In genomic region chr13:20676213-20676612, GRCh38 we compare ENCODE assay signal across 29 cellular contexts. TPM values are rescaled to one million over a fixed set of nuclear protein-coding genes. Genes with fewer than 3 reads are reported as not detected.
"Had no signal": no experiment of that assay in that cellular context is flagged by ENCODE, and none has a peak within 500 bp of the region (broad histone marks: within the 10 kb centered on the region; RNA-seq: fewer than 3 reads in every experiment).

No MANE protein-coding gene starts in this region.

- ATAC-seq: activated CD8-positive, alpha-beta T cell treated with anti-CD3 and anti-CD28 coated beads, Interleukin-2, amount 10 ng/mL, durations not matched to agents 7 days and 5 days; activated naive CD4-positive, alpha-beta T cell treated with anti-CD3 and anti-CD28 coated beads, Interleukin-2, amount 50 U/mL, for 72 hours; body of pancreas; Right ventricle myocardium inferior; SK-N-SH treated with all-trans-retinoic acid at 6 μM for 48 hours; T-cell had no signal

- H3K27ac ChIP-seq: adrenal gland, body of pancreas, breast epithelium, PC-9, RWPE1 had no signal

- H3K9me3 ChIP-seq: adrenal gland, body of pancreas, breast epithelium had no signal

- H3K36me3 ChIP-seq: adrenal gland, breast epithelium had no signal

- H3K4me3 ChIP-seq: adrenal gland, body of pancreas, breast epithelium, PC-9 had no signal

- DNase-seq: activated CD4-positive, alpha-beta T cell treated with anti-CD3 and anti-CD28 coated beads, Interleukin-2, amount 10 ng/mL, durations not matched to agents 7 days and 5 days; activated CD4-positive, alpha-beta T cell treated with anti-CD3 and anti-CD28 coated beads, Interleukin-2, amount 50 U/mL, for 48 hours; activated CD8-positive, alpha-beta T cell treated with anti-CD3 and anti-CD28 coated beads, Interleukin-2, amount 10 ng/mL, durations not matched to agents 7 days and 5 days; activated gamma-delta T cell; activated naive CD4-positive, alpha-beta T cell treated with anti-CD3 and anti-CD28 coated beads for 36 hours; activated T-cell treated with anti-CD3 and anti-CD28 coated beads, Interleukin-2, amount 50 U/mL, for 24 hours; adrenal gland; body of pancreas; central memory CD4-positive, alpha-beta T cell; Karpas-422; KBM-7; NCI-H1048; NCI-H1105 treated with DMSO at 0.1 percent for 48 hours; NCI-H1436; NCI-H1694; NCI-H1930; NCI-H2081 treated with DMSO at 0.1 percent for 48 hours; NCI-H226; NCI-H524 treated with DMSO at 0.1 percent for 48 hours; PC-9; SIG-M5; T-cell; T-helper 2 cell; T-helper 9 cell had no signal

- H3K4me1 ChIP-seq: adrenal gland, body of pancreas, breast epithelium had no signal

- H3K27me3 ChIP-seq: adrenal gland, body of pancreas, breast epithelium had no signal

RNA-seq across cellular contexts. Expression of gene IL17D, which starts 27.3 kb away (rescaled TPM):
- total RNA-seq: activated CD4-positive, alpha-beta T cell treated with anti-CD3 and anti-CD28 coated beads, Interleukin-2, amount 10 ng/mL, durations not matched to agents 7 days and 5 days had no signal
